Comparison of ENCODE assay signal across 9 cellular contexts in the genomic region with DNA sequence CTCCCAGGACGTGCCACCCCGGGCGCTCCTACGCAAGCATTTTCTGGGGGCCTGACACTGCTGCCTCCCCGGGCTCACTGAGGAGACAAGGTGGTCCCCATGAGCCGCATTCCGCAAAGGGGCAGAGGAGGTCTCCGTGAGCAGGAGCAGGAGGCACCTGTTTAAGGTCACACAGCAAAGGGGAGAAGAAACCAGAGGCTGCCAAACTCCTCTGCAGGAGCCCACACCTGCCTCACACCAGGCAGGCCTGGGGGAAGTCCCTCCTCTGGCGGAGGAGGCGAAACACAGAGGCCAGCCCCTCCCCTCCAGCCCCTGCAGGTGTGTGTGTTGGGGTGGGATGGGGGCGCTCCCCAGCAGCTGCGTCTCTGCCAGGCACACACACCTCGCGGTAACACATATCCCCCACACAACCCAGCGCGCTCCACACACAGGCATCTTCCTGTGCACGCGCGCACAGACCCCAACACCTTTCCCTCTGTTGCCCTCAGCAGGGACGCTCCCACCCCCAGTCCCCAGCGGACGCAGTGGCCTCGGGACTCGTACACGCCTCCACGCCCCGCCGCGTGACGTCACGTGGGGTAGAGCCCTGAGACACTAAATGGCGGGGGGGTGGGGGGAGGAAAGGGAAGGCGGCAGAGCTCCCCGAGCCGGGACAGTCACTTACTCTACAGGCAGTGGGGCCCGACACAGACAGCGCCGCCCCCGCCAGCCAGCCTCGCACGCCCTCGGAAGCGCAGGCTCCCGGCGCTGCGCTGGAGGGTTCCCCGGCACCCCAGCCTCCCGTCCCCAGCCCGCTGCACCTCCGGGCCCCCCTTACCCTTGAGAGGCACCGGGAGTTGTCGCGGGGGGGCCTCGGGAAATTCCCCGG. TPM values are rescaled to one million over a fixed set of nuclear protein-coding genes. Genes with fewer than 3 reads are reported as not detected.
DNase-seq lines count a peak whose midpoint lies in the region; ATAC-seq and TF ChIP-seq lines count a peak whose summit lies in the region.
"Had no signal": no experiment of that assay in that cellular context is flagged by ENCODE, and none has a peak within 500 bp of the region (broad histone marks: within the 10 kb centered on the region; RNA-seq: fewer than 3 reads in every experiment).

No MANE protein-coding gene starts in this region.

- ATAC-seq in GM21381 (IDR thresholded peaks at IDR 0.05; ENCODE audit: unreplicated experiment) (peak; percentile 68), foreskin keratinocyte (peak; percentile 45)

- no peak overlapping the region for H3K27ac ChIP-seq in HUES64 (ENCODE audit: low read depth, low read length)
- H3K27ac ChIP-seq in foreskin keratinocyte = peak overlapping the region; percentile 2

- H3K27me3 Mint-ChIP-seq in activated CD4-positive, alpha-beta memory T cell treated with anti-CD3 and anti-CD28 coated beads, Interleukin-2, amount 10 ng/mL, durations not matched to agents 7 days and 5 days = peaks cover 70% of the 10 kb centered on the region

- H3K4me3 Mint-ChIP-seq in activated CD4-positive, alpha-beta memory T cell treated with anti-CD3 and anti-CD28 coated beads, Interleukin-2, amount 10 ng/mL, durations not matched to agents 7 days and 5 days = peak overlapping the region; percentile 40

- WGBS in HUES64 = 3% methylated on average over 51 of the region's 55 CpGs

- peaks cover 10% of the 10 kb centered on the region for H3K4me1 ChIP-seq in HUES64 (ENCODE audit: insufficient read depth, low read length)
- peaks cover 10% of the 10 kb centered on the region for H3K4me1 ChIP-seq in foreskin keratinocyte

- H3K9me3 ChIP-seq in HUES64 (ENCODE audit: insufficient read depth, low read depth, low read length) = no peaks in the 10 kb centered on the region

- H3K4me1 Mint-ChIP-seq in activated CD4-positive, alpha-beta memory T cell treated with anti-CD3 and anti-CD28 coated beads, Interleukin-2, amount 10 ng/mL, durations not matched to agents 7 days and 5 days = peaks cover 21% of the 10 kb centered on the region

- peak overlapping the region; percentile 28 for H3K4me3 ChIP-seq in HUES64 (ENCODE audit: low read length)

- H3K27me3 ChIP-seq in HUES64 (ENCODE audit: insufficient read depth, low read length) (peaks cover 100% of the 10 kb centered on the region), foreskin keratinocyte (peaks cover 23% of the 10 kb centered on the region)

- no peak overlapping the region for H3K27ac Mint-ChIP-seq in activated CD4-positive, alpha-beta memory T cell treated with anti-CD3 and anti-CD28 coated beads, Interleukin-2, amount 10 ng/mL, durations not matched to agents 7 days and 5 days

- CTCF ChIA-PET in GM10248 (lab: Yijun Ruan, JAX) = interaction anchor here (1.0 to 23.0 kb wide), 9 partner anchors 7 to 484 kb away, joined by 3 to 916 read pairs (median 4); no protein-coding TSS in a partner anchor
- CTCF ChIA-PET in activated CD4-positive, alpha-beta memory T cell treated with anti-CD3 and anti-CD28 coated beads, Interleukin-2, amount 10 ng/mL, durations not matched to agents 7 days and 5 days (lab: Charles Lee) = interaction anchor here (11.8 kb wide), 1 partner anchor 16 kb away, joined by 387 read pairs; no protein-coding TSS in a partner anchor

- no peak overlapping the region for H3K9ac ChIP-seq in HUES64 (ENCODE audit: low read depth, low read length)

- no peaks in the 10 kb centered on the region for H3K36me3 ChIP-seq in HUES64 (ENCODE audit: insufficient read depth, low read length)

- no peaks in the 10 kb centered on the region for H3K9me3 Mint-ChIP-seq in activated CD4-positive, alpha-beta memory T cell treated with anti-CD3 and anti-CD28 coated beads, Interleukin-2, amount 10 ng/mL, durations not matched to agents 7 days and 5 days

- H3K36me3 Mint-ChIP-seq in activated CD4-positive, alpha-beta memory T cell treated with anti-CD3 and anti-CD28 coated beads, Interleukin-2, amount 10 ng/mL, durations not matched to agents 7 days and 5 days (ENCODE audit: low read depth) = no peaks in the 10 kb centered on the region

- POLR2A ChIA-PET in GM10248 (lab: Yijun Ruan, JAX) = interaction anchor here (0.6 to 2.8 kb wide), 3 partner anchors 13 to 550 kb away, joined by 3 to 16 read pairs (median 6); no protein-coding TSS in a partner anchor
- POLR2A ChIA-PET in activated CD4-positive, alpha-beta memory T cell treated with anti-CD3 and anti-CD28 coated beads, Interleukin-2, amount 10 ng/mL, durations not matched to agents 7 days and 5 days (lab: Charles Lee) = interaction anchor here (11.3 kb wide), 1 partner anchor 15 kb away, joined by 101 read pairs; no protein-coding TSS in a partner anchor

- DNase-seq in GM10248 (ENCODE audit: extremely low spot score) (peak; percentile 92), foreskin keratinocyte (peak in 1 of 2 donors; percentile 13), NCI-H524 treated with DMSO at 0.1 percent for 48 hours (lab: John Stamatoyannopoulos, UW) (no peak), middle frontal gyrus (ENCODE audit: extremely low spot score, low spot score) (no peak)
- peak; percentile 48 for DNase-seq in activated CD4-positive, alpha-beta memory T cell treated with anti-CD3 and anti-CD28 coated beads, Interleukin-2, amount 10 ng/mL, durations not matched to agents 7 days and 5 days
- peak; percentile 57 for DNase-seq in stimulated activated CD4-positive, alpha-beta T cell treated with anti-CD3 and anti-CD28 coated beads, Interleukin-1b, Interleukin-23, amount 100 ng/mL, for 48 hours

- TF ChIP-seq CTCF in GM10248 (IDR thresholded peaks at IDR 0.05; ENCODE audit: control extremely low read depth, extremely low read depth, low read depth, missing control alignments) (no peak), foreskin keratinocyte (conservative IDR thresholded peaks at IDR 0.05) (no peak)

RNA-seq across cellular contexts. Expression of a gene that starts 0.5 kb away (rescaled TPM):
- not detected for polyA plus RNA-seq in HUES64 (2013, experiment 1 of 2)
- not detected for polyA plus RNA-seq in HUES64 (2013, experiment 2 of 2)
- 1 to 10 TPM in 1 of 2 experiments, under 1 TPM in 1; 0.70 to 1.4 TPM for total RNA-seq in activated CD4-positive, alpha-beta memory T cell treated with anti-CD3 and anti-CD28 coated beads, Interleukin-2, amount 10 ng/mL, durations not matched to agents 7 days and 5 days
- 2.8 and 3.5 TPM in 2 replicates for total RNA-seq in foreskin keratinocyte
- polyA plus RNA-seq in foreskin keratinocyte = 2.8 and 4.1 TPM in 2 replicates

RNA-seq across cellular contexts. Expression of a gene that starts 20.5 kb away (rescaled TPM):
- 0.20 TPM for polyA plus RNA-seq in HUES64 (2013, experiment 1 of 2)
- polyA plus RNA-seq in HUES64 (2013, experiment 2 of 2) = 0.25 TPM
- total RNA-seq in activated CD4-positive, alpha-beta memory T cell treated with anti-CD3 and anti-CD28 coated beads, Interleukin-2, amount 10 ng/mL, durations not matched to agents 7 days and 5 days = not detected
- not detected in 2 replicates for total RNA-seq in foreskin keratinocyte
- not detected in 2 replicates for polyA plus RNA-seq in foreskin keratinocyte

RNA-seq across cellular contexts. Expression of a gene that starts 48.5 kb away (rescaled TPM):
- not detected for polyA plus RNA-seq in HUES64 (2013, experiment 1 of 2)
- polyA plus RNA-seq in HUES64 (2013, experiment 2 of 2) = not detected
- total RNA-seq in activated CD4-positive, alpha-beta memory T cell treated with anti-CD3 and anti-CD28 coated beads, Interleukin-2, amount 10 ng/mL, durations not matched to agents 7 days and 5 days = not detected
- total RNA-seq in foreskin keratinocyte = not detected in 2 replicates
- not detected in 2 replicates for polyA plus RNA-seq in foreskin keratinocyte
- total RNA-seq: RPMI7951 had no signal

Comparison
In these comparisons a context has a peak if more than half of its experiments do, and no peak if none do; other contexts are left out.
1. DNase-seq: peak in GM10248 (single experiment), activated CD4-positive, alpha-beta memory T cell treated with anti-CD3 and anti-CD28 coated beads, Interleukin-2, amount 10 ng/mL, durations not matched to agents 7 days and 5 days (single experiment) and stimulated activated CD4-positive, alpha-beta T cell treated with anti-CD3 and anti-CD28 coated beads, Interleukin-1b, Interleukin-23, amount 100 ng/mL, for 48 hours (single experiment); none in NCI-H524 treated with DMSO at 0.1 percent for 48 hours (single experiment) and middle frontal gyrus (single experiment).